Comparison of ENCODE assay signal across 21 cellular contexts in the genomic region with DNA sequence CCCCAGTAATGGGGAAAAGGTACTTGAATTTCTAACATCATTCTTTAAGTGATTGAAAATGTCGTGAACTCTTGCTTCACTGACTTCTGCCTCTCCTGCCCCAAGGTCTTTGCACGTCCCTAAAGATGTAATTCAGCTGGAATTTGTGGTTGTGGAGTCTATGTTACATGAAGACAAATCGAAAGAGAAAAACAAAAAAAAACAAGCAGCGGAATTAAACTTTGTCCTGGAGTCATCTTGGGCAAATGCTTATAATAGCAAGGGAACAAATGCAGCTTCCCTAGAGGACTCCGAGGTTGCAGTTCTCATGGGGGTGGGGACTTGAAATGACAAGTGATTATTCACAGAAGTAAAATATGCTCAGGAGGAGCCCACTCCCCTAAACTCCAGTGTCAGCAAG.
DNase-seq lines count a peak whose midpoint lies in the region; ATAC-seq and TF ChIP-seq lines count a peak whose summit lies in the region.
"Had no signal": no experiment of that assay in that cellular context is flagged by ENCODE, and none has a peak within 500 bp of the region (broad histone marks: within the 10 kb centered on the region; RNA-seq: fewer than 3 reads in every experiment).

No MANE protein-coding gene starts in this region.

- ATAC-seq in IMR-90 (ENCODE audit: low read depth) (no peak), gastrocnemius medialis (peak in 1 of 2 donors; percentile 19), GM18861 (IDR thresholded peaks at IDR 0.05; ENCODE audit: unreplicated experiment) (no peak)
- ATAC-seq: lower lobe of right lung, natural killer cell, PC-3 had no signal

- H3K9me3 ChIP-seq in IMR-90 (ENCODE audit: control insufficient read depth, insufficient read depth, low read length) (no peaks in the 10 kb centered on the region), gastrocnemius medialis (no peaks in the 10 kb centered on the region), ovary (no peaks in the 10 kb centered on the region)
- H3K9me3 ChIP-seq: lower lobe of right lung, testis had no signal

- no peak for TF ChIP-seq POLR2A in IMR-90 (IDR thresholded peaks at IDR 0.05; ENCODE audit: low read depth, low read length)
- TF ChIP-seq POLR2A in gastrocnemius medialis (IDR thresholded peaks at IDR 0.05) = no peak
- TF ChIP-seq POLR2A in ovary (IDR thresholded peaks at IDR 0.05) = no peak

- no peak overlapping the region for H3K18ac ChIP-seq in IMR-90 (ENCODE audit: low read depth, low read length)

- POLR2A ChIA-PET in IMR-90 (lab: Charles Lee; ENCODE audit: unreplicated experiment) = no interaction called here

- dilution Hi-C loops in IMR-90 (cut with HindIII; ENCODE audit: low sequenced_read_pairs, unreplicated experiment) = no loop called here

- no peak overlapping the region for H3K14ac ChIP-seq in IMR-90 (replicated peaks; ENCODE audit: low read depth, low read length)

- TF ChIP-seq CTCF in IMR-90 (conservative IDR thresholded peaks at IDR 0.05; ENCODE audit: low read depth, low read length) (no peak), epithelial cell of proximal tubule (conservative IDR thresholded peaks at IDR 0.05; ENCODE audit: low read depth, low read length) (no peak), gastrocnemius medialis (IDR thresholded peaks at IDR 0.05 in 4 of 5, conservative IDR thresholded peaks at IDR 0.05 in 1 of 5) (no peak), ovary (IDR thresholded peaks at IDR 0.05) (no peak)

- H2AK9ac ChIP-seq in IMR-90 (replicated peaks; ENCODE audit: low read depth, low read length, poor library complexity) = no peak overlapping the region

- in situ Hi-C loops in IMR-90 (cut with MboI; ENCODE audit: low sequenced_read_pairs) = no loop called here
- in situ Hi-C loops in gastrocnemius medialis (cut with MboI; ENCODE audit: low sequenced_read_pairs in 4 of 4) = no loop called here

- H3K9me1 ChIP-seq in IMR-90 (ENCODE audit: insufficient read depth, low read length) = no peaks in the 10 kb centered on the region; the same call in 1 of the 2 replicates

- peaks cover 2% of the 10 kb centered on the region; the same call in 1 of the 2 replicates for H3K4me1 ChIP-seq in IMR-90 (ENCODE audit: control insufficient read depth, insufficient read depth, low read length)
- H3K4me1 ChIP-seq in gastrocnemius medialis = peaks cover 3 to 23% of the 10 kb centered on the region in 2 donors
- peaks cover 2% of the 10 kb centered on the region for H3K4me1 ChIP-seq in ovary (ENCODE audit: insufficient read depth)
- H3K4me1 ChIP-seq: testis had no signal

- no peaks in the 10 kb centered on the region for H3K27me3 ChIP-seq in IMR-90 (ENCODE audit: control insufficient read depth, insufficient read depth, low read length)
- no peaks in the 10 kb centered on the region for H3K27me3 ChIP-seq in gastrocnemius medialis
- H3K27me3 ChIP-seq in ovary = no peaks in the 10 kb centered on the region
- H3K27me3 ChIP-seq: testis had no signal

- intact Hi-C loops in IMR-90 (cut with micrococcal nuclease) (no loop called here), gastrocnemius medialis (cut with DNase I; ENCODE audit: low total_unique reads) (no loop called here), ovary (cut with DNase I) (no loop called here)

- TF ChIP-seq EP300 in ovary (IDR thresholded peaks at IDR 0.05) = no peak

- H2AFZ ChIP-seq in IMR-90 (replicated peaks; ENCODE audit: low read length, poor library complexity) = no peak overlapping the region

- no peak overlapping the region for H2BK15ac ChIP-seq in IMR-90 (ENCODE audit: low read depth, low read length)

- no peak overlapping the region for H2AK5ac ChIP-seq in IMR-90 (ENCODE audit: low read depth, low read length)

- peak overlapping the region; percentile 16; the same call in 1 of the 2 replicates for H3K4me2 ChIP-seq in IMR-90 (ENCODE audit: low read depth, low read length)

- DNase-seq in IMR-90 (no peak), epithelial cell of proximal tubule (ENCODE audit: low read depth) (no peak), kidney tubule cell (ENCODE audit: low spot score) (peak; percentile 42), gastrocnemius medialis (no peak), globus pallidus (ENCODE audit: low spot score) (no peak), SKM-1 (lab: John Stamatoyannopoulos, UW; ENCODE audit: unreplicated experiment) (no peak), ovary (no peak)
- DNase-seq: activated CD4-positive, alpha-beta memory T cell treated with anti-CD3 and anti-CD28 coated beads for 36 hours; activated naive CD4-positive, alpha-beta T cell treated with anti-CD3 and anti-CD28 coated beads for 36 hours; CD8-positive, alpha-beta memory T cell; cortex of kidney; DMS53; HFFc6; lower lobe of right lung; natural killer cell; NCI-H1694; NCI-H226; PC-3; retina; testis had no signal

- H3K56ac ChIP-seq in IMR-90 (ENCODE audit: extremely low read depth, insufficient read depth, low read length) = no peak overlapping the region

- no peak overlapping the region for H3K9ac ChIP-seq in IMR-90 (ENCODE audit: low read depth, low read length)

- no peak overlapping the region for H3K27ac ChIP-seq in IMR-90 (ENCODE audit: insufficient read depth, low read length)
- H3K27ac ChIP-seq in gastrocnemius medialis = peak overlapping the region; percentile 6 to 36 (median 26)
- no peak overlapping the region for H3K27ac ChIP-seq in ovary
- H3K27ac ChIP-seq: lower lobe of right lung, testis had no signal

- CTCF ChIA-PET in IMR-90 (lab: Yijun Ruan, JAX) = interaction anchor here (0.7 to 1.5 kb wide), 2 partner anchors 9 to 72 kb away, joined by 3 to 4 read pairs; no protein-coding TSS in a partner anchor

- no peak overlapping the region for H4K5ac ChIP-seq in IMR-90 (ENCODE audit: low read depth, low read length)

- no peaks in the 10 kb centered on the region for H3K36me3 ChIP-seq in IMR-90 (ENCODE audit: control insufficient read depth, insufficient read depth, low read length)
- H3K36me3 ChIP-seq in gastrocnemius medialis = no peaks in the 10 kb centered on the region
- H3K36me3 ChIP-seq in ovary = no peaks in the 10 kb centered on the region
- H3K36me3 ChIP-seq: lower lobe of right lung had no signal

- no peak overlapping the region for H2BK120ac ChIP-seq in IMR-90 (ENCODE audit: low read depth, low read length)

- WGBS in IMR-90 (ENCODE audit: extremely low coverage in 2 of 2, insufficient read length in 1 of 2), 2 experiments = no CpG with 5 or more reads among the region's 5 CpGs
- 46 to 51% (median 47%) methylated on average over 5 of the region's 5 CpGs for WGBS in ovary, 3 donors

- no peak overlapping the region for H2BK20ac ChIP-seq in IMR-90 (ENCODE audit: low read depth, low read length)

- H4K20me1 ChIP-seq in IMR-90 (ENCODE audit: insufficient read depth, low read length) = no peaks in the 10 kb centered on the region; the same call in 1 of the 2 replicates

- no TSS peak for BruUV-seq in IMR-90 (replicated peaks; lab: Mats Ljungman, UMichigan)

- H2BK5ac ChIP-seq in IMR-90 (ENCODE audit: low read depth, low read length, poor library complexity, severe bottlenecking) = no peak overlapping the region

- H3K4ac ChIP-seq in IMR-90 (ENCODE audit: low read depth, low read length) = no peak overlapping the region

- H3K23ac ChIP-seq in IMR-90 (ENCODE audit: low read depth, low read length) = no peak overlapping the region

- H4K8ac ChIP-seq in IMR-90 (ENCODE audit: low read depth in 2 of 2, low read length in 2 of 2) = no peak overlapping the region

- no peak overlapping the region for H4K91ac ChIP-seq in IMR-90 (ENCODE audit: insufficient read depth, low read depth, low read length)

- peaks cover 21 to 33% of the 10 kb centered on the region in 2 experiments for H3K79me1 ChIP-seq in IMR-90 (ENCODE audit: low read depth in 1 of 2, low read length in 2 of 2)

- TF ChIP-seq RAD21 in IMR-90 (IDR thresholded peaks at IDR 0.05; ENCODE audit: low read length) = no peak

- H3K4me3 ChIP-seq in IMR-90 (ENCODE audit: insufficient read depth, low read depth, low read length) = no peak overlapping the region
- peak overlapping the region; percentile 7 for H3K4me3 ChIP-seq in epithelial cell of proximal tubule (ENCODE audit: low read depth, low read length)
- H3K4me3 ChIP-seq in gastrocnemius medialis = peak overlapping the region in 1 of 4 donors; percentile 11
- no peak overlapping the region for H3K4me3 ChIP-seq in ovary
- H3K4me3 ChIP-seq: lower lobe of right lung, testis had no signal

TF ChIP-seq in IMR-90, 13 proteins besides CTCF, POLR2A, EP300 and RAD21:
- TF ChIP-seq RFX5 (IDR thresholded peaks at IDR 0.05; ENCODE audit: low read depth, low read length) = no peak
- no peak for TF ChIP-seq RCOR1 (IDR thresholded peaks at IDR 0.05; ENCODE audit: insufficient replicate concordance, low read length)
- TF ChIP-seq CHD1 (IDR thresholded peaks at IDR 0.05; ENCODE audit: low read depth, low read length) = no peak
- no peak for TF ChIP-seq CEBPB (IDR thresholded peaks at IDR 0.05; ENCODE audit: low read depth, low read length)
- no peak for TF ChIP-seq MAZ (IDR thresholded peaks at IDR 0.05; ENCODE audit: borderline replicate concordance, low read depth, low read length)
- TF ChIP-seq, protein P1, sequence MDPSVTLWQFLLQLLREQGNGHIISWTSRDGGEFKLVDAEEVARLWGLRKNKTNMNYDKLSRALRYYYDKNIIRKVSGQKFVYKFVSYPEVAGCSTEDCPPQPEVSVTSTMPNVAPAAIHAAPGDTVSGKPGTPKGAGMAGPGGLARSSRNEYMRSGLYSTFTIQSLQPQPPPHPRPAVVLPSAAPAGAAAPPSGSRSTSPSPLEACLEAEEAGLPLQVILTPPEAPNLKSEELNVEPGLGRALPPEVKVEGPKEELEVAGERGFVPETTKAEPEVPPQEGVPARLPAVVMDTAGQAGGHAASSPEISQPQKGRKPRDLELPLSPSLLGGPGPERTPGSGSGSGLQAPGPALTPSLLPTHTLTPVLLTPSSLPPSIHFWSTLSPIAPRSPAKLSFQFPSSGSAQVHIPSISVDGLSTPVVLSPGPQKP (IDR thresholded peaks at IDR 0.05; ENCODE audit: borderline replicate concordance, low read depth, low read length) = no peak
- TF ChIP-seq SMC3 (IDR thresholded peaks at IDR 0.05; ENCODE audit: low read depth, low read length) = no peak
- no peak for TF ChIP-seq BHLHE40 (IDR thresholded peaks at IDR 0.05; ENCODE audit: low read depth, low read length)
- TF ChIP-seq, protein P2, sequence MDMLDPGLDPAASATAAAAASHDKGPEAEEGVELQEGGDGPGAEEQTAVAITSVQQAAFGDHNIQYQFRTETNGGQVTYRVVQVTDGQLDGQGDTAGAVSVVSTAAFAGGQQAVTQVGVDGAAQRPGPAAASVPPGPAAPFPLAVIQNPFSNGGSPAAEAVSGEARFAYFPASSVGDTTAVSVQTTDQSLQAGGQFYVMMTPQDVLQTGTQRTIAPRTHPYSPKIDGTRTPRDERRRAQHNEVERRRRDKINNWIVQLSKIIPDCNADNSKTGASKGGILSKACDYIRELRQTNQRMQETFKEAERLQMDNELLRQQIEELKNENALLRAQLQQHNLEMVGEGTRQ (IDR thresholded peaks at IDR 0.05; ENCODE audit: low read depth, low read length) = no peak
- no peak for TF ChIP-seq FOS (IDR thresholded peaks at IDR 0.05; ENCODE audit: low read depth, low read length)
- TF ChIP-seq MXI1 (IDR thresholded peaks at IDR 0.05; ENCODE audit: borderline replicate concordance, low read depth, low read length) = no peak
- no peak for TF ChIP-seq MAFK (IDR thresholded peaks at IDR 0.05; ENCODE audit: low read depth, low read length)
- no peak for TF ChIP-seq NFE2L2 (IDR thresholded peaks at IDR 0.05; ENCODE audit: low read depth, low read length)

Comparison
In these comparisons a context has a peak if more than half of its experiments do, and no peak if none do; other contexts are left out.
1. H3K27ac ChIP-seq: peak in gastrocnemius medialis (4 of 4); none in IMR-90 (single experiment) and ovary (0 of 2).